In the genomic region with DNA sequence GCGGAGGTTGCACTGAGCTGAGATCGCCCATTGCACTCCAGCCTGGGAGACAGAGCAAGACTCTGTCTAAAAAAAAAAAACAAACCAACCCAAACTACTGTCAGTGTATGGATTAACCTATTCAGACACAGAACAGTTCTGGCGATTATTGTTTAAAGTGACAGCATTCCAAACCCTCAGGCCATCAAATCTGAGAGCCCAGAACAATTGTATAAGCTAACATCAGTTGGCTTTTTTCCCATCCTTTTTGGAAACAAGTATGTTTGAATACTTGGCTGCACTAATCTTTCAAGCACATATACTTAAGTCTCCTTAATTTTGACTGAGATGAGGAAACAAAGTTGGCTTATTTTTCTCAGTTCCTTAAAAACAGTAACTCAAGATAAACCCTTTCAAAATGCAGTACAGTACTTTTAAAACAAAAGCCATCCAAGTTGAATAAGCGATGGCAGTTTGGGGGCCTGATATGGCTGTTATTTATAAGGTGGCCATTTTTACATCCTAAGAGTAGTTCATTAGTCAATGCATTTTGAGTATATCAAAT, we compare ENCODE assay signal across 8 cellular contexts. TPM values are rescaled to one million over a fixed set of nuclear protein-coding genes. Genes with fewer than 3 reads are reported as not detected.
A peak's percentile ranks its signal among the peaks of the same experiment; 100 is the strongest.
DNase-seq lines count a peak whose midpoint lies in the region; ATAC-seq and TF ChIP-seq lines count a peak whose summit lies in the region.

No MANE protein-coding gene starts in this region.

- intact Hi-C loops in vagina (cut with DNase I) = no loop called here

- in situ Hi-C loops in brain microvascular endothelial cell (cut with HindIII; ENCODE audit: low pct_ligation_motif_present, low sequenced_read_pairs) = no loop called here

- no peaks in the 10 kb centered on the region for H3K9me2 ChIP-seq in Karpas-422 (replicated peaks; ENCODE audit: insufficient read depth, low read length)

- peaks cover 17% of the 10 kb centered on the region for H3K36me3 ChIP-seq in CD4-positive, CD25-positive, alpha-beta regulatory T cell (ENCODE audit: control insufficient read depth, insufficient read depth, low read length)
- peaks cover 27% of the 10 kb centered on the region for H3K36me3 ChIP-seq in Karpas-422 (ENCODE audit: insufficient read depth, low read length)
- peaks cover 21% of the 10 kb centered on the region for H3K36me3 ChIP-seq in brain microvascular endothelial cell (replicated peaks)
- peaks cover 0 to 17% of the 10 kb centered on the region in 2 donors for H3K36me3 ChIP-seq in vagina

- H3K27me3 Mint-ChIP-seq in CD4-positive, CD25-positive, alpha-beta regulatory T cell = no peaks in the 10 kb centered on the region
- peaks cover 3% of the 10 kb centered on the region for H3K27me3 Mint-ChIP-seq in nephron (ENCODE audit: low read depth)

- H3K4me1 Mint-ChIP-seq in CD4-positive, CD25-positive, alpha-beta regulatory T cell = peaks cover 22 to 38% (median 27%) of the 10 kb centered on the region in 4 donors
- peaks cover 22% of the 10 kb centered on the region for H3K4me1 Mint-ChIP-seq in nephron

- H3K9me3 ChIP-seq in CD4-positive, CD25-positive, alpha-beta regulatory T cell (ENCODE audit: control insufficient read depth in 2 of 2, low read length in 2 of 2) = no peaks in the 10 kb centered on the region
- H3K9me3 ChIP-seq in Karpas-422 (ENCODE audit: low read length) = peaks cover 5% of the 10 kb centered on the region; the same call in 1 of the 2 replicates
- no peaks in the 10 kb centered on the region for H3K9me3 ChIP-seq in vagina

- TF ChIP-seq CTCF in brain microvascular endothelial cell (IDR thresholded peaks at IDR 0.05; ENCODE audit: low read depth, low read length, missing control alignments) = no peak
- no peak for TF ChIP-seq CTCF in nephron (IDR thresholded peaks at IDR 0.05; ENCODE audit: unreplicated experiment in 3 of 3)
- TF ChIP-seq CTCF in vagina (IDR thresholded peaks at IDR 0.05) = no peak

- no peak for DNase-seq in CD4-positive, CD25-positive, alpha-beta regulatory T cell
- DNase-seq in Karpas-422 = no peak
- no peak for DNase-seq in brain microvascular endothelial cell
- DNase-seq in stimulated activated CD4-positive, alpha-beta T cell treated with anti-CD3 and anti-CD28 coated beads, Interleukin-1b, Interleukin-23, amount 100 ng/mL, for 48 hours = no peak
- no peak for DNase-seq in NCI-H1417 (lab: John Stamatoyannopoulos, UW)
- no peak for DNase-seq in vagina (ENCODE audit: extremely low spot score in 2 of 2)

- TF ChIP-seq POLR2A in vagina (IDR thresholded peaks at IDR 0.05) = no peak

- H3K4me3 Mint-ChIP-seq in CD4-positive, CD25-positive, alpha-beta regulatory T cell = peak overlapping the region; percentile 91 to 96 (median 94)
- H3K4me3 Mint-ChIP-seq in nephron = peak overlapping the region; percentile 97 to 98 (median 98)

- H3K9ac ChIP-seq in Karpas-422 (ENCODE audit: low read length) = peak overlapping the region; percentile 25

- no peak for ATAC-seq in CD4-positive, CD25-positive, alpha-beta regulatory T cell (ENCODE audit: low read depth in 2 of 2)
- no peak for ATAC-seq in HG03521 (IDR thresholded peaks at IDR 0.05; ENCODE audit: unreplicated experiment)

- peaks cover 19% of the 10 kb centered on the region for H3K36me3 Mint-ChIP-seq in CD4-positive, CD25-positive, alpha-beta regulatory T cell
- H3K36me3 Mint-ChIP-seq in nephron (ENCODE audit: low read depth) = peaks cover 34% of the 10 kb centered on the region

- H3K27ac ChIP-seq in CD4-positive, CD25-positive, alpha-beta regulatory T cell (ENCODE audit: insufficient read depth, low read length, poor library complexity, severe bottlenecking) = peak overlapping the region; percentile 88
- H3K27ac ChIP-seq in Karpas-422 (ENCODE audit: low read length) = peak overlapping the region; percentile 39; the same call in 1 of the 2 replicates
- H3K27ac ChIP-seq in brain microvascular endothelial cell = peak overlapping the region; percentile 95
- H3K27ac ChIP-seq in vagina = no peak overlapping the region

- H2AFZ ChIP-seq in Karpas-422 (ENCODE audit: low read length) = no peak overlapping the region

- H3K27me3 ChIP-seq in CD4-positive, CD25-positive, alpha-beta regulatory T cell (ENCODE audit: control insufficient read depth, insufficient read depth, low read length) = no peaks in the 10 kb centered on the region
- H3K27me3 ChIP-seq in Karpas-422 (ENCODE audit: low read length) (no peaks in the 10 kb centered on the region), brain microvascular endothelial cell (replicated peaks) (no peaks in the 10 kb centered on the region), vagina (no peaks in the 10 kb centered on the region)

- no peak overlapping the region for H3K4me3 ChIP-seq in CD4-positive, CD25-positive, alpha-beta regulatory T cell (ENCODE audit: low read depth, low read length)
- H3K4me3 ChIP-seq in Karpas-422 (ENCODE audit: low read length) = peak overlapping the region; percentile 76; the same call in 1 of the 2 replicates
- H3K4me3 ChIP-seq in brain microvascular endothelial cell (ENCODE audit: low read depth, low read length) = no peak overlapping the region
- H3K4me3 ChIP-seq in vagina = peak overlapping the region in 1 of 2 donors; percentile 81

- H3K4me1 ChIP-seq in CD4-positive, CD25-positive, alpha-beta regulatory T cell (ENCODE audit: control insufficient read depth, insufficient read depth, low read length, poor library complexity, severe bottlenecking) = peaks cover 22% of the 10 kb centered on the region
- H3K4me1 ChIP-seq in Karpas-422 (ENCODE audit: low read length) (peaks cover 17% of the 10 kb centered on the region), vagina (peaks cover 17% of the 10 kb centered on the region)

- peaks cover 41% of the 10 kb centered on the region for H3K79me2 ChIP-seq in Karpas-422 (ENCODE audit: low read length)

- H4K20me1 ChIP-seq in Karpas-422 (ENCODE audit: insufficient read depth, low read depth, low read length) = no peaks in the 10 kb centered on the region; the same call in 1 of the 2 replicates

- peak overlapping the region; percentile 83 to 97 (median 94) for H3K27ac Mint-ChIP-seq in CD4-positive, CD25-positive, alpha-beta regulatory T cell
- H3K27ac Mint-ChIP-seq in nephron = peak overlapping the region; percentile 94 to 99 (median 98)

- H3K4me2 ChIP-seq in Karpas-422 (ENCODE audit: low read depth, low read length, poor library complexity, severe bottlenecking) = peak overlapping the region; percentile 79

- H3K9me3 Mint-ChIP-seq in CD4-positive, CD25-positive, alpha-beta regulatory T cell = no peaks in the 10 kb centered on the region
- peaks cover 4% of the 10 kb centered on the region for H3K9me3 Mint-ChIP-seq in nephron

RNA-seq across cellular contexts. Expression of gene ZSWIM7, which starts 1.4 kb away (rescaled TPM):
- 11.6 TPM for total RNA-seq in CD4-positive, CD25-positive, alpha-beta regulatory T cell
- 10 to 100 TPM; 43.5 to 55.2 (median 51.2) TPM for polyA plus RNA-seq in CD4-positive, CD25-positive, alpha-beta regulatory T cell
- total RNA-seq in Karpas-422 (2014; rRNA removed; shearing (Covaris generic); ENCODE audit: low replicate concordance) = 41.0 and 55.1 TPM in 2 replicates
- 18.9 TPM for total RNA-seq in vagina

RNA-seq across cellular contexts. Expression of gene TTC19, which starts 1.5 kb away (rescaled TPM):
- total RNA-seq in CD4-positive, CD25-positive, alpha-beta regulatory T cell = 44.3 TPM
- polyA plus RNA-seq in CD4-positive, CD25-positive, alpha-beta regulatory T cell = 10 to 100 TPM; 28.7 to 38.2 (median 29.0) TPM
- total RNA-seq in Karpas-422 (2014; rRNA removed; shearing (Covaris generic); ENCODE audit: low replicate concordance) = 60.3 and 116 TPM in 2 replicates
- 99.7 TPM for total RNA-seq in vagina

RNA-seq across cellular contexts. Expression of gene ADORA2B, which starts 53.2 kb away (rescaled TPM):
- total RNA-seq in CD4-positive, CD25-positive, alpha-beta regulatory T cell = not detected
- polyA plus RNA-seq in CD4-positive, CD25-positive, alpha-beta regulatory T cell = under 1 TPM in 3 of 4 donors, not detected in 1; 0.18 to 0.99 (median 0.39) TPM
- not detected in 2 replicates for total RNA-seq in Karpas-422 (2014; rRNA removed; shearing (Covaris generic); ENCODE audit: low replicate concordance)
- 33.4 TPM for total RNA-seq in vagina

Comparison
In these comparisons a context has a peak if more than half of its experiments do, and no peak if none do; other contexts are left out.
1. RNA of gene ADORA2B, which starts 53.2 kb away (total RNA-seq): 33.4 TPM in vagina (single experiment); not detected in CD4-positive, CD25-positive, alpha-beta regulatory T cell (single experiment) and not detected in Karpas-422; every median in the first group is over 10 times any median in the second.